Comparison of ENCODE assay signal across 10 cellular contexts in the genomic region with DNA sequence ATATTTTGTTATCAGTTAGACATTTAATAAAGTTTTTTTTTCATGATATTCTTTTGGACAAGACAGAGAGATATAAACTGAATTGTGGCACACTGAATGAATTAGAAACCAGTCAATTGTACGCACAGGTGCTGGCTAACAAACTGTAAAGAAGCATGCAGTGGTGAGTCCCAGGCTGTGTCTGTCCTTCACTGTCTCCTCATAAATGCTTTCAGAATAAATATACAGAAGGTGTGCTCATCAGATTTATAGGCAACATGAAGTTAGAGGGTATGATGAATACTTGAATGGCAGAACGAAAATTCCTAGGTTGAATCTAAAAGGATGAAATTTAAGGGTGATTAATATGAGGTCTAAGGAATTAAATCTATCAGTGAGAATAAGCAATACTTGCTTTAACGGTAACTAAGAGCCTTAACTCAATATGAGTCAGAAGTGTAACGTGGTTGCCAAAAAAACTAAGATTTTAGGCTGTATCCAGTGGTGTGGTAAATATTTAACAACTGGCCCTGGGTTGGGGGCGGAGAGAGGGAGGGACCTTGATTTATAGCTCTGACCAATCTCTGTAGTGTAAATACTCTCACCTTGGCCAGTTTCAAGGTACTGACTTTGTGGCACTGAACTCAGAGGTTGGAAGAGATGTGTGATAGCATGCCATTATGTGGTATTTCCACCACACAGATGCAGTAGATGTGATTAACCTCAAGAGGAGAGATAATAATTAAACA. TPM values are rescaled to one million over a fixed set of nuclear protein-coding genes. Genes with fewer than 3 reads are reported as not detected.
DNase-seq lines count a peak whose midpoint lies in the region; ATAC-seq and TF ChIP-seq lines count a peak whose summit lies in the region.
"Had no signal": no experiment of that assay in that cellular context is flagged by ENCODE, and none has a peak within 500 bp of the region (broad histone marks: within the 10 kb centered on the region; RNA-seq: fewer than 3 reads in every experiment).

No MANE protein-coding gene starts in this region.

- no peaks in the 10 kb centered on the region for H3K27me3 Mint-ChIP-seq in activated naive CD8-positive, alpha-beta T cell
- no peaks in the 10 kb centered on the region for H3K27me3 Mint-ChIP-seq in natural killer cell (ENCODE audit: low read depth in 2 of 2)

- ATAC-seq in GM18508 (IDR thresholded peaks at IDR 0.05; ENCODE audit: insufficient read depth, unreplicated experiment), result peak; percentile 69
- ATAC-seq in HG02642 (IDR thresholded peaks at IDR 0.05; ENCODE audit: poor library complexity, unreplicated experiment), result peak; percentile 44
- ATAC-seq in natural killer cell, result peak; percentile 83 to 92 (median 92)
- ATAC-seq in HG03280 (IDR thresholded peaks at IDR 0.05; ENCODE audit: unreplicated experiment), result no peak
- ATAC-seq in HG02884 (IDR thresholded peaks at IDR 0.05; ENCODE audit: unreplicated experiment), result no peak
- ATAC-seq: esophagus mucosa had no signal

- H3K4me3 Mint-ChIP-seq in activated naive CD8-positive, alpha-beta T cell, result peak overlapping the region; percentile 25
- peak overlapping the region; percentile 38 for H3K4me3 Mint-ChIP-seq in natural killer cell

- intact Hi-C loops in natural killer cell (cut with micrococcal nuclease), result no loop called here

- no peak for TF ChIP-seq CTCF in natural killer cell (IDR thresholded peaks at IDR 0.05)

- peak overlapping the region; percentile 69 for H3K27ac Mint-ChIP-seq in activated naive CD8-positive, alpha-beta T cell
- peak overlapping the region; percentile 9 to 54 for H3K27ac Mint-ChIP-seq in natural killer cell

- peaks cover 68% of the 10 kb centered on the region for H3K4me1 Mint-ChIP-seq in activated naive CD8-positive, alpha-beta T cell (ENCODE audit: low read depth)
- H3K4me1 Mint-ChIP-seq in natural killer cell, result peaks cover 42 to 45% of the 10 kb centered on the region in 2 donors

- H3K36me3 Mint-ChIP-seq in activated naive CD8-positive, alpha-beta T cell, result no peaks in the 10 kb centered on the region
- no peaks in the 10 kb centered on the region for H3K36me3 Mint-ChIP-seq in natural killer cell

- DNase-seq in natural killer cell (no peak), SK-N-DZ (ENCODE audit: low spot score) (no peak), NCI-H1694 (lab: John Stamatoyannopoulos, UW) (no peak)
- DNase-seq: activated CD4-positive, alpha-beta T cell treated with anti-CD3 and anti-CD28 coated beads, Interleukin-2, amount 50 U/mL, for 4 hours had no signal

- H3K9me3 Mint-ChIP-seq in activated naive CD8-positive, alpha-beta T cell (ENCODE audit: low read depth), result no peaks in the 10 kb centered on the region
- H3K9me3 Mint-ChIP-seq in natural killer cell, result no peaks in the 10 kb centered on the region

RNA-seq across cellular contexts. Expression of a gene that starts 41.9 kb away (rescaled TPM):
- 100 to 1,000 TPM; 174 to 249 (median 204) TPM for total RNA-seq in natural killer cell
- polyA plus RNA-seq in SK-N-DZ (2014; cell fraction: cytosol; rRNA removed), result 5.1 and 6.1 TPM in 2 replicates
- 2.6 and 4.3 TPM in 2 replicates for polyA plus RNA-seq in SK-N-DZ (2014; cell fraction: nucleus; rRNA removed)

RNA-seq across cellular contexts. Expression of a gene that starts 56.4 kb away (rescaled TPM):
- total RNA-seq in natural killer cell, result 10 to 100 TPM; 44.6 to 63.6 (median 55.8) TPM
- 0.50 and 0.54 TPM in 2 replicates for polyA plus RNA-seq in SK-N-DZ (2014; cell fraction: cytosol; rRNA removed)
- 0.28 and 0.47 TPM in 2 replicates for polyA plus RNA-seq in SK-N-DZ (2014; cell fraction: nucleus; rRNA removed)

Comparison
In these comparisons a context has a peak if more than half of its experiments do, and no peak if none do; other contexts are left out.
1. ATAC-seq: peak in GM18508 (single experiment), HG02642 (single experiment) and natural killer cell (3 of 3); none in HG03280 (single experiment) and HG02884 (single experiment).